13 cellular contexts compared by ENCODE assay signal in genomic region chr6:79599725-79600259, GRCh38. TPM values are rescaled to one million over a fixed set of nuclear protein-coding genes. Genes with fewer than 3 reads are reported as not detected.
DNase-seq lines count a peak whose midpoint lies in the region; TF ChIP-seq lines count a peak whose summit lies in the region.
"Had no signal": no experiment of that assay in that cellular context is flagged by ENCODE, and none has a peak within 500 bp of the region (broad histone marks: within the 10 kb centered on the region; RNA-seq: fewer than 3 reads in every experiment).

No MANE protein-coding gene starts in this region.

- H3K4me2 ChIP-seq in hepatocyte, result peak overlapping the region; percentile 69
- H3K4me2 ChIP-seq: BLaER1 treated with 17β-estradiol and CSF1 and Interleukin-3, amounts not matched to agents 10 nM and 100 nM had no signal

- intact Hi-C loops in stomach (cut with DNase I; ENCODE audit: low total_unique reads), result no loop called here

- WGBS in hepatocyte (ENCODE audit: low lambda C conversion rate, missing lambda C conversion rate), result 46% methylated on average over 5 of the region's 5 CpGs
- WGBS in stomach, 5 donors, result 29 to 60% (median 37%) methylated on average over 5 of the region's 5 CpGs
- 92% methylated on average over 5 of the region's 5 CpGs for WGBS in suprapubic skin

- TF ChIP-seq POLR2A in stomach (IDR thresholded peaks at IDR 0.05) (no peak), suprapubic skin (IDR thresholded peaks at IDR 0.05) (no peak)

- H3K4me3 ChIP-seq in SJSA1, result no peak overlapping the region
- H3K4me3 ChIP-seq in hepatocyte, result no peak overlapping the region
- H3K4me3 ChIP-seq in stomach, result no peak overlapping the region
- no peak overlapping the region for H3K4me3 ChIP-seq in suprapubic skin
- H3K4me3 ChIP-seq: BLaER1 treated with 17β-estradiol and CSF1 and Interleukin-3, amounts not matched to agents 10 nM and 100 nM had no signal

- no peak overlapping the region for H2AFZ ChIP-seq in hepatocyte

- H3K79me2 ChIP-seq in hepatocyte, result no peaks in the 10 kb centered on the region

- DNase-seq in DMS153 (lab: John Stamatoyannopoulos, UW), result peak; percentile 22
- no peak for DNase-seq in DMS153 treated with DMSO at 0.1 percent for 48 hours (lab: John Stamatoyannopoulos, UW; ENCODE audit: unreplicated experiment)
- DNase-seq in SJSA1 (ENCODE audit: low read depth in 1 of 2, low spot score in 2 of 2), result no peak
- DNase-seq in hepatocyte (ENCODE audit: low spot score), result no peak
- no peak for DNase-seq in stomach
- no peak for DNase-seq in LoVo (ENCODE audit: low spot score)
- no peak for DNase-seq in amniotic stem cell (lab: John Stamatoyannopoulos, UW)
- DNase-seq in suprapubic skin (ENCODE audit: low spot score in 2 of 2), result no peak
- DNase-seq: DMS53, NCI-H2081 treated with DMSO at 0.1 percent for 48 hours, NCI-H345, SHP77 treated with DMSO at 0.1 percent for 48 hours had no signal

- H4K20me1 ChIP-seq in hepatocyte (ENCODE audit: insufficient read depth, poor library complexity, severe bottlenecking), result no peaks in the 10 kb centered on the region
- H4K20me1 ChIP-seq: BLaER1 treated with 17β-estradiol and CSF1 and Interleukin-3, amounts not matched to agents 10 nM and 100 nM had no signal

- H3K36me3 ChIP-seq in SJSA1 (no peaks in the 10 kb centered on the region), hepatocyte (replicated peaks; ENCODE audit: insufficient read depth, low read depth) (no peaks in the 10 kb centered on the region), stomach (no peaks in the 10 kb centered on the region), suprapubic skin (no peaks in the 10 kb centered on the region)
- H3K36me3 ChIP-seq: BLaER1 treated with 17β-estradiol and CSF1 and Interleukin-3, amounts not matched to agents 10 nM and 100 nM had no signal

- H3K9me3 ChIP-seq in SJSA1 (replicated peaks) (no peaks in the 10 kb centered on the region), hepatocyte (ENCODE audit: low read depth) (no peaks in the 10 kb centered on the region), stomach (no peaks in the 10 kb centered on the region), suprapubic skin (no peaks in the 10 kb centered on the region)
- H3K9me3 ChIP-seq: BLaER1 treated with 17β-estradiol and CSF1 and Interleukin-3, amounts not matched to agents 10 nM and 100 nM had no signal

- H3K4me1 ChIP-seq in SJSA1 (replicated peaks) (peaks cover 29% of the 10 kb centered on the region), hepatocyte (ENCODE audit: insufficient read depth) (peaks cover 22% of the 10 kb centered on the region), stomach (peaks cover 10 to 22% (median 11%) of the 10 kb centered on the region in 4 donors), suprapubic skin (no peaks in the 10 kb centered on the region)
- H3K4me1 ChIP-seq: BLaER1 treated with 17β-estradiol and CSF1 and Interleukin-3, amounts not matched to agents 10 nM and 100 nM had no signal

- TF ChIP-seq EP300 in stomach (IDR thresholded peaks at IDR 0.05), result no peak
- TF ChIP-seq EP300 in suprapubic skin (IDR thresholded peaks at IDR 0.05), result no peak

- H3K27me3 ChIP-seq in SJSA1 (replicated peaks), result no peaks in the 10 kb centered on the region
- no peaks in the 10 kb centered on the region for H3K27me3 ChIP-seq in hepatocyte
- no peaks in the 10 kb centered on the region for H3K27me3 ChIP-seq in stomach
- H3K27me3 ChIP-seq in suprapubic skin, result no peaks in the 10 kb centered on the region
- H3K27me3 ChIP-seq: BLaER1 treated with 17β-estradiol and CSF1 and Interleukin-3, amounts not matched to agents 10 nM and 100 nM had no signal

- TF ChIP-seq CTCF in hepatocyte (IDR thresholded peaks at IDR 0.05; ENCODE audit: poor library complexity), result no peak
- TF ChIP-seq CTCF in stomach (IDR thresholded peaks at IDR 0.05), result no peak
- TF ChIP-seq CTCF in suprapubic skin (IDR thresholded peaks at IDR 0.05), result no peak

- H3K9me2 ChIP-seq in hepatocyte (replicated peaks; ENCODE audit: insufficient read depth), result no peaks in the 10 kb centered on the region

- H3K27ac ChIP-seq in SJSA1 (peak overlapping the region; percentile 45), hepatocyte (peak overlapping the region; percentile 80), stomach (peak overlapping the region; percentile 11 to 73 (median 54)), suprapubic skin (no peak overlapping the region)
- H3K27ac ChIP-seq: BLaER1 treated with 17β-estradiol and CSF1 and Interleukin-3, amounts not matched to agents 10 nM and 100 nM had no signal

RNA-seq across cellular contexts. Expression of gene SH3BGRL2, which starts 31.3 kb away (rescaled TPM):
- 4.7 and 6.8 TPM in 2 replicates for total RNA-seq in SJSA1 (2014; rRNA removed; shearing (Covaris generic))
- 63.6 and 71.4 TPM in 2 replicates for total RNA-seq in hepatocyte
- 23.4 and 24.1 TPM in 2 replicates for polyA plus RNA-seq in hepatocyte
- 100 to 1,000 TPM in 1 of 5 donors, 10 to 100 TPM in 4; 25.1 to 225 (median 39.4) TPM for total RNA-seq in stomach
- 10 to 100 TPM; 14.8 to 74.5 (median 25.2) TPM for polyA plus RNA-seq in stomach
- 10 to 100 TPM; 30.5 to 67.1 (median 56.7) TPM for total RNA-seq in suprapubic skin
